ENCODE assay signal across 8 cellular contexts in genomic region chr10:112182808-112183328, GRCh38. TPM values are rescaled to one million over a fixed set of nuclear protein-coding genes. Genes with fewer than 3 reads are reported as not detected.
A peak's percentile ranks its signal among the peaks of the same experiment; 100 is the strongest.
DNase-seq lines count a peak whose midpoint lies in the region; ATAC-seq and TF ChIP-seq lines count a peak whose summit lies in the region.

No MANE protein-coding gene starts in this region.

- H3K79me2 ChIP-seq in GM23338 (replicated peaks; ENCODE audit: insufficient read depth) = no peaks in the 10 kb centered on the region; the same call in 1 of the 2 replicates
- H3K79me2 ChIP-seq in smooth muscle cell (ENCODE audit: low read depth) = no peaks in the 10 kb centered on the region

- H2AFZ ChIP-seq in GM23338 = peak overlapping the region; percentile 89
- H2AFZ ChIP-seq in smooth muscle cell (ENCODE audit: low read depth) = peak overlapping the region; percentile 96

- H3K36me3 ChIP-seq in GM23338 (ENCODE audit: insufficient read depth) = peaks cover 10% of the 10 kb centered on the region; the same call in 1 of the 2 replicates
- no peaks in the 10 kb centered on the region; the same call in 1 of the 2 replicates for H3K36me3 ChIP-seq in SK-N-MC (ENCODE audit: insufficient read depth, low read length)
- no peaks in the 10 kb centered on the region for H3K36me3 ChIP-seq in right atrium auricular region
- H3K36me3 ChIP-seq in smooth muscle cell (ENCODE audit: low read depth) = no peaks in the 10 kb centered on the region

- 37% methylated on average over 10 of the region's 10 CpGs for WGBS in smooth muscle cell (ENCODE audit: low lambda C conversion rate)

- peak overlapping the region; percentile 84 for H3K4me3 Mint-ChIP-seq in GM23338

- DNase-seq in GM23338 (ENCODE audit: low spot score) (peak; percentile 35), SK-N-MC (ENCODE audit: low read depth, low spot score) (no peak), right atrium auricular region (ENCODE audit: low spot score) (no peak), smooth muscle cell (lab: John Stamatoyannopoulos, UW; ENCODE audit: unreplicated experiment) (no peak), HT-29 (ENCODE audit: low spot score) (no peak), NCI-H1105 treated with DMSO at 0.1 percent for 48 hours (lab: John Stamatoyannopoulos, UW) (no peak), NCI-H2171 treated with DMSO at 0.1 percent for 48 hours (lab: John Stamatoyannopoulos, UW) (no peak)
- no peak for DNase-seq in stimulated activated CD4-positive, alpha-beta T cell treated with anti-CD3 and anti-CD28 coated beads, Interleukin-4, amount 100 ng/mL, for 4 hours

- TF ChIP-seq CTCF in GM23338 (conservative IDR thresholded peaks at IDR 0.05; ENCODE audit: low read depth in 2 of 2) (no peak), right atrium auricular region (IDR thresholded peaks at IDR 0.05) (no peak), smooth muscle cell (IDR thresholded peaks at IDR 0.05; ENCODE audit: borderline replicate concordance, insufficient read depth, poor library complexity, severe bottlenecking) (no peak)

- peak; percentile 17 for ATAC-seq in GM23338

- H3K4me3 ChIP-seq in GM23338 = peak overlapping the region; percentile 76
- H3K4me3 ChIP-seq in SK-N-MC = peak overlapping the region; percentile 84
- H3K4me3 ChIP-seq in right atrium auricular region = peak overlapping the region; percentile 73 to 92
- peak overlapping the region; percentile 81 for H3K4me3 ChIP-seq in smooth muscle cell

- H3K27ac Mint-ChIP-seq in GM23338 = peak overlapping the region; percentile 93; the same call in 1 of the 2 replicates

- H4K20me1 ChIP-seq in GM23338 (replicated peaks; ENCODE audit: insufficient read depth) = no peaks in the 10 kb centered on the region
- no peaks in the 10 kb centered on the region for H4K20me1 ChIP-seq in smooth muscle cell (ENCODE audit: low read depth)

- H3K4me1 Mint-ChIP-seq in GM23338 = peaks cover 17% of the 10 kb centered on the region; the same call in 2 of the 3 replicates

- H3K27me3 Mint-ChIP-seq in GM23338 (ENCODE audit: insufficient read depth, low read depth, poor library complexity) = peaks cover 7% of the 10 kb centered on the region

- H3K27me3 ChIP-seq in GM23338 (ENCODE audit: insufficient read depth) (no peaks in the 10 kb centered on the region), right atrium auricular region (no peaks in the 10 kb centered on the region), smooth muscle cell (ENCODE audit: low read depth) (no peaks in the 10 kb centered on the region)

- peaks cover 13% of the 10 kb centered on the region; the same call in 2 of the 3 replicates for H3K9me3 Mint-ChIP-seq in GM23338

- H3F3A ChIP-seq in GM23338 (replicated peaks; ENCODE audit: low read depth) (no peaks in the 10 kb centered on the region), smooth muscle cell (ENCODE audit: low read depth) (no peaks in the 10 kb centered on the region)

- H3K9ac ChIP-seq in SK-N-MC (ENCODE audit: insufficient read length) (peak overlapping the region; percentile 62), smooth muscle cell (ENCODE audit: low read depth) (peak overlapping the region; percentile 84)

- H3K27ac ChIP-seq in GM23338 (ENCODE audit: low read depth) (0 out of 2 replicates have a peak overlapping the region, but pooled peaks have one; percentile 48), SK-N-MC (no peak overlapping the region), right atrium auricular region (peak overlapping the region; percentile 77 to 84), smooth muscle cell (ENCODE audit: low read depth) (peak overlapping the region; percentile 83)

- H3K9me2 ChIP-seq in GM23338 (ENCODE audit: insufficient read depth) = no peaks in the 10 kb centered on the region

- H3K4me1 ChIP-seq in GM23338 (ENCODE audit: insufficient read depth) (peaks cover 18% of the 10 kb centered on the region; the same call in 1 of the 2 replicates), right atrium auricular region (peaks cover 0 to 13% of the 10 kb centered on the region in 2 donors), smooth muscle cell (ENCODE audit: low read depth) (peaks cover 4% of the 10 kb centered on the region)

- peaks cover 22% of the 10 kb centered on the region for H3K36me3 Mint-ChIP-seq in GM23338 (ENCODE audit: low read depth)

- H3K4me2 ChIP-seq in GM23338 (peak overlapping the region; percentile 89), smooth muscle cell (peak overlapping the region; percentile 95)

- no peaks in the 10 kb centered on the region for H3K9me3 ChIP-seq in SK-N-MC (ENCODE audit: low read depth, low read length)
- no peaks in the 10 kb centered on the region for H3K9me3 ChIP-seq in right atrium auricular region
- H3K9me3 ChIP-seq in smooth muscle cell (replicated peaks; ENCODE audit: low read depth) = no peaks in the 10 kb centered on the region

TF ChIP-seq in GM23338, 12 proteins besides CTCF, POLR2A, EP300 and RAD21:
- TF ChIP-seq CREB1 (CRISPR knock-in tag; IDR thresholded peaks at IDR 0.05; ENCODE audit: low read depth) (no peak), ZNF331 (CRISPR knock-in tag; IDR thresholded peaks at IDR 0.05; ENCODE audit: low read depth) (no peak), STAT1 (IDR thresholded peaks at IDR 0.05; ENCODE audit: unreplicated experiment) (no peak), EZH2phosphoT487 (IDR thresholded peaks at IDR 0.05; ENCODE audit: unreplicated experiment) (no peak), NANOG (IDR thresholded peaks at IDR 0.05; ENCODE audit: borderline replicate concordance) (no peak)
- TF ChIP-seq, protein P1, sequence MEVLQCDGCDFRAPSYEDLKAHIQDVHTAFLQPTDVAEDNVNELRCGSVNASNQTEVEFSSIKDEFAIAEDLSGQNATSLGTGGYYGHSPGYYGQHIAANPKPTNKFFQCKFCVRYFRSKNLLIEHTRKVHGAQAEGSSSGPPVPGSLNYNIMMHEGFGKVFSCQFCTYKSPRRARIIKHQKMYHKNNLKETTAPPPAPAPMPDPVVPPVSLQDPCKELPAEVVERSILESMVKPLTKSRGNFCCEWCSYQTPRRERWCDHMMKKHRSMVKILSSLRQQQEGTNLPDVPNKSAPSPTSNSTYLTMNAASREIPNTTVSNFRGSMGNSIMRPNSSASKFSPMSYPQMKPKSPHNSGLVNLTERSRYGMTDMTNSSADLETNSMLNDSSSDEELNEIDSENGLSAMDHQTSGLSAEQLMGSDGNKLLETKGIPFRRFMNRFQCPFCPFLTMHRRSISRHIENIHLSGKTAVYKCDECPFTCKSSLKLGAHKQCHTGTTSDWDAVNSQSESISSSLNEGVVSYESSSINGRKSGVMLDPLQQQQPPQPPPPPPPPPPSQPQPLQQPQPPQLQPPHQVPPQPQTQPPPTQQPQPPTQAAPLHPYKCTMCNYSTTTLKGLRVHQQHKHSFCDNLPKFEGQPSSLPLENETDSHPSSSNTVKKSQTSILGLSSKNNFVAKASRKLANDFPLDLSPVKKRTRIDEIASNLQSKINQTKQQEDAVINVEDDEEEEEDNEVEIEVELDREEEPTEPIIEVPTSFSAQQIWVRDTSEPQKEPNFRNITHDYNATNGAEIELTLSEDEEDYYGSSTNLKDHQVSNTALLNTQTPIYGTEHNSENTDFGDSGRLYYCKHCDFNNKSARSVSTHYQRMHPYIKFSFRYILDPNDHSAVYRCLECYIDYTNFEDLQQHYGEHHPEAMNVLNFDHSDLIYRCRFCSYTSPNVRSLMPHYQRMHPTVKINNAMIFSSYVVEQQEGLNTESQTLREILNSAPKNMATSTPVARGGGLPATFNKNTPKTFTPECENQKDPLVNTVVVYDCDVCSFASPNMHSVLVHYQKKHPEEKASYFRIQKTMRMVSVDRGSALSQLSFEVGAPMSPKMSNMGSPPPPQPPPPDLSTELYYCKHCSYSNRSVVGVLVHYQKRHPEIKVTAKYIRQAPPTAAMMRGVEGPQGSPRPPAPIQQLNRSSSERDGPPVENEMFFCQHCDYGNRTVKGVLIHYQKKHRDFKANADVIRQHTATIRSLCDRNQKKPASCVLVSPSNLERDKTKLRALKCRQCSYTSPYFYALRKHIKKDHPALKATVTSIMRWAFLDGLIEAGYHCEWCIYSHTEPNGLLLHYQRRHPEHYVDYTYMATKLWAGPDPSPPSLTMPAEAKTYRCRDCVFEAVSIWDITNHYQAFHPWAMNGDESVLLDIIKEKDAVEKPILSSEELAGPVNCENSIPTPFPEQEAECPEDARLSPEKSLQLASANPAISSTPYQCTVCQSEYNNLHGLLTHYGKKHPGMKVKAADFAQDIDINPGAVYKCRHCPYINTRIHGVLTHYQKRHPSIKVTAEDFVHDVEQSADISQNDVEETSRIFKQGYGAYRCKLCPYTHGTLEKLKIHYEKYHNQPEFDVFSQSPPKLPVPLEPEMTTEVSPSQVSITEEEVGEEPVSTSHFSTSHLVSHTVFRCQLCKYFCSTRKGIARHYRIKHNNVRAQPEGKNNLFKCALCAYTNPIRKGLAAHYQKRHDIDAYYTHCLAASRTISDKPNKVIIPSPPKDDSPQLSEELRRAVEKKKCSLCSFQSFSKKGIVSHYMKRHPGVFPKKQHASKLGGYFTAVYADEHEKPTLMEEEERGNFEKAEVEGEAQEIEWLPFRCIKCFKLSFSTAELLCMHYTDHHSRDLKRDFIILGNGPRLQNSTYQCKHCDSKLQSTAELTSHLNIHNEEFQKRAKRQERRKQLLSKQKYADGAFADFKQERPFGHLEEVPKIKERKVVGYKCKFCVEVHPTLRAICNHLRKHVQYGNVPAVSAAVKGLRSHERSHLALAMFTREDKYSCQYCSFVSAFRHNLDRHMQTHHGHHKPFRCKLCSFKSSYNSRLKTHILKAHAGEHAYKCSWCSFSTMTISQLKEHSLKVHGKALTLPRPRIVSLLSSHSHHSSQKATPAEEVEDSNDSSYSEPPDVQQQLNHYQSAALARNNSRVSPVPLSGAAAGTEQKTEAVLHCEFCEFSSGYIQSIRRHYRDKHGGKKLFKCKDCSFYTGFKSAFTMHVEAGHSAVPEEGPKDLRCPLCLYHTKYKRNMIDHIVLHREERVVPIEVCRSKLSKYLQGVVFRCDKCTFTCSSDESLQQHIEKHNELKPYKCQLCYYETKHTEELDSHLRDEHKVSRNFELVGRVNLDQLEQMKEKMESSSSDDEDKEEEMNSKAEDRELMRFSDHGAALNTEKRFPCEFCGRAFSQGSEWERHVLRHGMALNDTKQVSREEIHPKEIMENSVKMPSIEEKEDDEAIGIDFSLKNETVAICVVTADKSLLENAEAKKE (CRISPR knock-in tag; IDR thresholded peaks at IDR 0.05) = no peak
TF ChIP-seq in GM23338: peak in this region for 0.

RNA-seq across cellular contexts. Expression of gene GPAM, which starts 0.7 kb away (rescaled TPM):
- 16.6 and 18.1 TPM in 2 replicates for total RNA-seq in GM23338 (2014; rRNA removed; shearing (Covaris generic))
- polyA plus RNA-seq in GM23338 (2016; fragmentation: Nextera tagmentation; extraction: Ambion mirVana) (4.6 and 5.5 TPM in 2 replicates), smooth muscle cell (3.9 and 5.1 TPM in 2 replicates)
- total RNA-seq in right atrium auricular region (1 to 10 TPM; 7.8 to 9.3 TPM), smooth muscle cell (11.7 and 14.4 TPM in 2 replicates)
- total RNA-seq in HT-29 (2014; rRNA removed; shearing (Covaris generic)) = 2.3 and 3.4 TPM in 2 replicates
